Comparison of ENCODE assay signal across 16 cellular contexts in the genomic region with DNA sequence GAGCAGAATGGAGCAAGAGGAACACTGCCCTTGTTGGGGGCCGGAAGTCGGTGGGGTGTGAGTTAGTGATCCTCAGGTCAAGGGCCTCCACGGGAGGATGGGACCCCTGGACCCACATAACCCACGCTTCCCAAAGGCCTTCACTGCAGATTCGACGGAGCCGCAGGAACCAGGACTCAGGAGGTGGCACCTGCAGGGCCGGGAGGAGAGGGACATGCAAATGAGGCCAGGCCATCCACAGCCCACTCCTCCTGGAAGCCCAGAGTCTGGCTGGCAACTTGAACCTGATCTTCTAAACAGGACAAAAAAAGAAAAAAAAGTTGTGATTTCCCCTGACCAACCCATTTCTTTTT.
DNase-seq lines count a peak whose midpoint lies in the region; ATAC-seq, FAIRE-seq and TF ChIP-seq lines count a peak whose summit lies in the region.
"Had no signal": no experiment of that assay in that cellular context is flagged by ENCODE, and none has a peak within 500 bp of the region (broad histone marks: within the 10 kb centered on the region; RNA-seq: fewer than 3 reads in every experiment).

No MANE protein-coding gene starts in this region.

- no peaks in the 10 kb centered on the region for H3K27me3 Mint-ChIP-seq in astrocyte (ENCODE audit: low read depth, unreplicated experiment)
- peaks cover 0 to 25% (median 5%) of the 10 kb centered on the region in 5 donors for H3K27me3 Mint-ChIP-seq in naive thymus-derived CD8-positive, alpha-beta T cell

- no peak for ATAC-seq in lower lobe of right lung
- ATAC-seq in naive thymus-derived CD8-positive, alpha-beta T cell = no peak

- peak overlapping the region; percentile 64 for H3K4me2 ChIP-seq in astrocyte (ENCODE audit: low read length)

- no peak overlapping the region for H2AFZ ChIP-seq in astrocyte (ENCODE audit: low read depth, low read length)

- H3K36me3 ChIP-seq in HEK293 (ENCODE audit: control insufficient read depth in 2 of 2, insufficient read depth in 1 of 2, low read length in 2 of 2) = no peaks in the 10 kb centered on the region
- H3K36me3 ChIP-seq in astrocyte (ENCODE audit: insufficient read depth, low read length) = peaks cover 4% of the 10 kb centered on the region
- no peaks in the 10 kb centered on the region for H3K36me3 ChIP-seq in lower lobe of right lung
- H3K36me3 ChIP-seq in stomach = peaks cover 0 to 7% (median under 1%) of the 10 kb centered on the region in 4 donors
- H3K36me3 ChIP-seq: ascending aorta, uterus had no signal

- H3K4me3 Mint-ChIP-seq in astrocyte (ENCODE audit: unreplicated experiment) = no peak overlapping the region
- no peak overlapping the region for H3K4me3 Mint-ChIP-seq in naive thymus-derived CD8-positive, alpha-beta T cell
- H3K4me3 Mint-ChIP-seq: activated CD8-positive, alpha-beta T cell treated with anti-CD3 and anti-CD28 coated beads for 36 hours; immature natural killer cell had no signal

- no peak for TF ChIP-seq POLR2A in stomach (IDR thresholded peaks at IDR 0.05)

- FAIRE-seq in astrocyte (lab: Jason Lieb, UNC) = no peak
- FAIRE-seq: frontal cortex, G401.6 had no signal

- H3K9ac ChIP-seq in astrocyte (ENCODE audit: low read length) = peak overlapping the region; percentile 79

- H3K9me3 ChIP-seq in HEK293 (ENCODE audit: control insufficient read depth, insufficient read depth, low read depth, low read length) (peaks cover 5% of the 10 kb centered on the region), astrocyte (ENCODE audit: insufficient read depth, low read depth, low read length) (peaks cover 8% of the 10 kb centered on the region), lower lobe of right lung (peaks cover 9% of the 10 kb centered on the region), stomach (peaks cover 0 to 19% (median 13%) of the 10 kb centered on the region in 4 donors)

- no peak for TF ChIP-seq EP300 in stomach (IDR thresholded peaks at IDR 0.05)

- H3K79me2 ChIP-seq in astrocyte (ENCODE audit: insufficient read depth, low read length) = peaks cover 23% of the 10 kb centered on the region

- DNase-seq in astrocyte (ENCODE audit: low read depth) (no peak), lower lobe of right lung (no peak), stomach (no peak), NCI-H2107 treated with DMSO at 0.1 percent for 48 hours (lab: John Stamatoyannopoulos, UW; ENCODE audit: unreplicated experiment) (no peak), OCI-M2 (lab: John Stamatoyannopoulos, UW; ENCODE audit: unreplicated experiment) (no peak)
- no peak for DNase-seq in naive thymus-derived CD8-positive, alpha-beta T cell
- DNase-seq: effector CD8-positive, alpha-beta T cell; GOT3; immature natural killer cell; uterus had no signal

- peaks cover 28% of the 10 kb centered on the region for H3K36me3 Mint-ChIP-seq in astrocyte (ENCODE audit: low read depth, unreplicated experiment)
- peaks cover 0 to 10% (median 2%) of the 10 kb centered on the region in 3 donors for H3K36me3 Mint-ChIP-seq in naive thymus-derived CD8-positive, alpha-beta T cell

- H3K27me3 ChIP-seq in astrocyte (ENCODE audit: insufficient read depth, low read length) (no peaks in the 10 kb centered on the region), lower lobe of right lung (ENCODE audit: low read depth) (no peaks in the 10 kb centered on the region), stomach (no peaks in the 10 kb centered on the region)
- H3K27me3 ChIP-seq: ascending aorta, uterus had no signal

- peak overlapping the region; percentile 55; the same call in 1 of the 2 replicates for H3K27ac ChIP-seq in HEK293 (ENCODE audit: extremely low read depth, low read depth, low read length)
- peak overlapping the region; percentile 94 for H3K27ac ChIP-seq in astrocyte (ENCODE audit: low read depth, low read length)
- peak overlapping the region; percentile 36 for H3K27ac ChIP-seq in lower lobe of right lung
- peak overlapping the region in 4 of 5 donors; percentile 57 to 78 (median 72) for H3K27ac ChIP-seq in stomach
- H3K27ac ChIP-seq: ascending aorta, uterus had no signal

- intact Hi-C loops in lower lobe of right lung (cut with DNase I) = no loop called here
- intact Hi-C loops in stomach (cut with DNase I; ENCODE audit: low total_unique reads) = no loop called here

- no peaks in the 10 kb centered on the region for H4K20me1 ChIP-seq in astrocyte (ENCODE audit: insufficient read depth, low read length)

- TF ChIP-seq CTCF in HEK293 (tag by site-specific recombination; IDR thresholded peaks at IDR 0.05) (no peak), astrocyte (IDR thresholded peaks at IDR 0.05; ENCODE audit: insufficient read depth, low read depth, low read length) (no peak), lower lobe of right lung (IDR thresholded peaks at IDR 0.05) (no peak), stomach (IDR thresholded peaks at IDR 0.05) (no peak)

- CTCF ChIA-PET in HEK293 (lab: Yijun Ruan, JAX) = no interaction called here

- H3K4me1 ChIP-seq in HEK293 (ENCODE audit: control insufficient read depth, insufficient read depth, low read length) (peaks cover 19% of the 10 kb centered on the region; the same call in 1 of the 2 replicates), astrocyte (ENCODE audit: insufficient read depth, low read length) (peaks cover 50% of the 10 kb centered on the region), lower lobe of right lung (no peaks in the 10 kb centered on the region), stomach (peaks cover 16 to 41% (median 29%) of the 10 kb centered on the region in 4 donors)
- H3K4me1 ChIP-seq: ascending aorta, uterus had no signal

- H3K27ac Mint-ChIP-seq in astrocyte (ENCODE audit: unreplicated experiment) = peak overlapping the region; percentile 98
- H3K27ac Mint-ChIP-seq in naive thymus-derived CD8-positive, alpha-beta T cell = no peak overlapping the region
- H3K27ac Mint-ChIP-seq: activated T-helper 2 cell treated with anti-CD3 and anti-CD28 coated beads, Interferon-gamma antibody, Interleukin-2, Interleukin-4, amounts not matched to agents 10 μg/mL and 5 μg/mL and 100 μg/mL, durations not matched to agents 14 hours and 24 hours and 36 hours; immature natural killer cell had no signal

- H3K4me1 Mint-ChIP-seq in astrocyte (ENCODE audit: low read depth, unreplicated experiment) = peaks cover 54% of the 10 kb centered on the region
- no peaks in the 10 kb centered on the region for H3K4me1 Mint-ChIP-seq in naive thymus-derived CD8-positive, alpha-beta T cell
- H3K4me1 Mint-ChIP-seq: immature natural killer cell had no signal

- 75 to 89% (median 80%) methylated on average over 8 of the region's 8 CpGs for WGBS in stomach, 5 donors

- peaks cover 9% of the 10 kb centered on the region for H3K9me3 Mint-ChIP-seq in astrocyte (ENCODE audit: unreplicated experiment)
- H3K9me3 Mint-ChIP-seq in naive thymus-derived CD8-positive, alpha-beta T cell = peaks cover 0 to 28% (median 10%) of the 10 kb centered on the region in 9 donors

- H3K4me3 ChIP-seq in HEK293 (ENCODE audit: low read depth, low read length) = no peak overlapping the region
- H3K4me3 ChIP-seq in astrocyte (ENCODE audit: insufficient read depth, low read depth, low read length) = no peak overlapping the region
- H3K4me3 ChIP-seq in lower lobe of right lung = no peak overlapping the region
- H3K4me3 ChIP-seq in stomach = no peak overlapping the region
- H3K4me3 ChIP-seq: ascending aorta, uterus had no signal

- POLR2A ChIA-PET in HEK293 (lab: Yijun Ruan, JAX) = interaction anchor here (1.6 kb wide), 1 partner anchor 300 kb away, joined by 5 read pairs; a partner anchor contains a TSS
- POLR2A ChIA-PET in naive thymus-derived CD8-positive, alpha-beta T cell (lab: Charles Lee) = no interaction called here

TF ChIP-seq in HEK293, 187 proteins besides CTCF, POLR2A, EP300 and RAD21 (continues in another document):
- TF ChIP-seq ZNF76 (tag by site-specific recombination; IDR thresholded peaks at IDR 0.05; ENCODE audit: borderline replicate concordance, low read depth) = no peak
- no peak for TF ChIP-seq ZNF626 (tag by site-specific recombination; IDR thresholded peaks at IDR 0.05)
- no peak for TF ChIP-seq YY1 (tag by site-specific recombination; IDR thresholded peaks at IDR 0.05)
- TF ChIP-seq, protein P1, sequence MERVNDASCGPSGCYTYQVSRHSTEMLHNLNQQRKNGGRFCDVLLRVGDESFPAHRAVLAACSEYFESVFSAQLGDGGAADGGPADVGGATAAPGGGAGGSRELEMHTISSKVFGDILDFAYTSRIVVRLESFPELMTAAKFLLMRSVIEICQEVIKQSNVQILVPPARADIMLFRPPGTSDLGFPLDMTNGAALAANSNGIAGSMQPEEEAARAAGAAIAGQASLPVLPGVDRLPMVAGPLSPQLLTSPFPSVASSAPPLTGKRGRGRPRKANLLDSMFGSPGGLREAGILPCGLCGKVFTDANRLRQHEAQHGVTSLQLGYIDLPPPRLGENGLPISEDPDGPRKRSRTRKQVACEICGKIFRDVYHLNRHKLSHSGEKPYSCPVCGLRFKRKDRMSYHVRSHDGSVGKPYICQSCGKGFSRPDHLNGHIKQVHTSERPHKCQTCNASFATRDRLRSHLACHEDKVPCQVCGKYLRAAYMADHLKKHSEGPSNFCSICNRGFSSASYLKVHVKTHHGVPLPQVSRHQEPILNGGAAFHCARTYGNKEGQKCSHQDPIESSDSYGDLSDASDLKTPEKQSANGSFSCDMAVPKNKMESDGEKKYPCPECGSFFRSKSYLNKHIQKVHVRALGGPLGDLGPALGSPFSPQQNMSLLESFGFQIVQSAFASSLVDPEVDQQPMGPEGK (tag by site-specific recombination; IDR thresholded peaks at IDR 0.05) = no peak
- TF ChIP-seq, protein P2, sequence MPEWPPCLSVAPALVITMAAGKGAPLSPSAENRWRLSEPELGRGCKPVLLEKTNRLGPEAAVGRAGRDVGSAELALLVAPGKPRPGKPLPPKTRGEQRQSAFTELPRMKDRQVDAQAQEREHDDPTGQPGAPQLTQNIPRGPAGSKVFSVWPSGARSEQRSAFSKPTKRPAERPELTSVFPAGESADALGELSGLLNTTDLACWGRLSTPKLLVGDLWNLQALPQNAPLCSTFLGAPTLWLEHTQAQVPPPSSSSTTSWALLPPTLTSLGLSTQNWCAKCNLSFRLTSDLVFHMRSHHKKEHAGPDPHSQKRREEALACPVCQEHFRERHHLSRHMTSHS (tag by site-specific recombination; IDR thresholded peaks at IDR 0.05) = no peak
- TF ChIP-seq, protein P3, sequence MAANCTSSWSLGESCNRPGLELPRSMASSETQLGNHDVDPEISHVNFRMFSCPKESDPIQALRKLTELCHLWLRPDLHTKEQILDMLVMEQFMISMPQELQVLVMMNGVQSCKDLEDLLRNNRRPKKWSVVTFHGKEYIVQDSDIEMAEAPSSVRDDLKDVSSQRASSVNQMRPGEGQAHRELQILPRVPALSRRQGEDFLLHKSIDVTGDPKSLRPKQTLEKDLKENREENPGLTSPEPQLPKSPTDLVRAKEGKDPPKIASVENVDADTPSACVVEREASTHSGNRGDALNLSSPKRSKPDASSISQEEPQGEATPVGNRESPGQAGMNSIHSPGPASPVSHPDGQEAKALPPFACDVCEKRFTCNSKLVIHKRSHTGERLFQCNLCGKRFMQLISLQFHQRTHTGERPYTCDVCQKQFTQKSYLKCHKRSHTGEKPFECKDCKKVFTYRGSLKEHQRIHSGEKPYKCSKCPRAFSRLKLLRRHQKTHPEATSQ (tag by site-specific recombination; IDR thresholded peaks at IDR 0.05) = no peak
- TF ChIP-seq KLF1 (tag by site-specific recombination; IDR thresholded peaks at IDR 0.05) = no peak
- no peak for TF ChIP-seq ZFP69B (tag by site-specific recombination; IDR thresholded peaks at IDR 0.05)

Comparison
In these comparisons a context has a peak if more than half of its experiments do, and no peak if none do; other contexts are left out.
1. H3K27ac ChIP-seq: peak in every context shown above with its lines; median percentile 94 in astrocyte; 72 in stomach; 55 in HEK293; 36 in lower lobe of right lung.